In genomic region chr7:100465702-100466311, GRCh38 we compare ENCODE assay signal across 8 cellular contexts. TPM values are rescaled to one million over a fixed set of nuclear protein-coding genes. Genes with fewer than 3 reads are reported as not detected.
DNase-seq lines count a peak whose midpoint lies in the region; ATAC-seq and TF ChIP-seq lines count a peak whose summit lies in the region.

No MANE protein-coding gene starts in this region.

- peaks cover 6% of the 10 kb centered on the region for H3K36me3 ChIP-seq in colonic mucosa
- H3K36me3 ChIP-seq in upper lobe of left lung, result peaks cover 3 to 42% (median 18%) of the 10 kb centered on the region in 4 donors

- no peak for TF ChIP-seq POLR2A in upper lobe of left lung (IDR thresholded peaks at IDR 0.05)

- H3K27me3 ChIP-seq in colonic mucosa (no peaks in the 10 kb centered on the region), upper lobe of left lung (no peaks in the 10 kb centered on the region)

- no peaks in the 10 kb centered on the region for H3K9me3 Mint-ChIP-seq in activated naive CD4-positive, alpha-beta T cell treated with anti-CD3 and anti-CD28 coated beads, Interleukin-2, amount 10 ng/mL, durations not matched to agents 7 days and 5 days

- H3K4me1 Mint-ChIP-seq in activated naive CD4-positive, alpha-beta T cell treated with anti-CD3 and anti-CD28 coated beads, Interleukin-2, amount 10 ng/mL, durations not matched to agents 7 days and 5 days, result peaks cover 15% of the 10 kb centered on the region

- H3K36me3 Mint-ChIP-seq in activated naive CD4-positive, alpha-beta T cell treated with anti-CD3 and anti-CD28 coated beads, Interleukin-2, amount 10 ng/mL, durations not matched to agents 7 days and 5 days, result peaks cover 35% of the 10 kb centered on the region

- no peak for TF ChIP-seq EP300 in upper lobe of left lung (IDR thresholded peaks at IDR 0.05)

- H3K4me1 ChIP-seq in colonic mucosa, result peaks cover 4% of the 10 kb centered on the region
- peaks cover 13 to 25% (median 17%) of the 10 kb centered on the region in 4 donors for H3K4me1 ChIP-seq in upper lobe of left lung

- peak overlapping the region; percentile 33 for H3K27ac Mint-ChIP-seq in activated naive CD4-positive, alpha-beta T cell treated with anti-CD3 and anti-CD28 coated beads, Interleukin-2, amount 10 ng/mL, durations not matched to agents 7 days and 5 days

- DNase-seq in activated naive CD4-positive, alpha-beta T cell treated with anti-CD3 and anti-CD28 coated beads, Interleukin-2, amount 10 ng/mL, durations not matched to agents 7 days and 5 days, result no peak
- no peak for DNase-seq in activated naive CD4-positive, alpha-beta T cell (lab: John Stamatoyannopoulos, UW)
- peak; percentile 14 to 76 for DNase-seq in NCI-H524 (lab: John Stamatoyannopoulos, UW)
- peak; percentile 56 for DNase-seq in colonic mucosa
- DNase-seq in left lobe of liver (ENCODE audit: low spot score), result peak; percentile 79
- DNase-seq in upper lobe of left lung, result peak; percentile 84 to 88

- H3K4me3 Mint-ChIP-seq in activated naive CD4-positive, alpha-beta T cell treated with anti-CD3 and anti-CD28 coated beads, Interleukin-2, amount 10 ng/mL, durations not matched to agents 7 days and 5 days, result no peak overlapping the region

- H3K9ac ChIP-seq in colonic mucosa (ENCODE audit: low read depth in 2 of 2, low read length in 2 of 2), result no peak overlapping the region

- ATAC-seq in left lobe of liver (peak; percentile 88), upper lobe of left lung (ENCODE audit: low FRiP score in 2 of 2) (peak; percentile 79 to 81), GM19455 (IDR thresholded peaks at IDR 0.05; ENCODE audit: unreplicated experiment) (no peak), GM18873 (IDR thresholded peaks at IDR 0.05; ENCODE audit: low FRiP score, unreplicated experiment) (no peak)

- intact Hi-C loops in colonic mucosa (cut with DNase I), result loop anchor here (5.0 kb wide), 1 partner anchor 226 kb away; the partner anchor contains the start of gene GIGYF1

- H3K27me3 Mint-ChIP-seq in activated naive CD4-positive, alpha-beta T cell treated with anti-CD3 and anti-CD28 coated beads, Interleukin-2, amount 10 ng/mL, durations not matched to agents 7 days and 5 days, result no peaks in the 10 kb centered on the region

- CTCF ChIA-PET in activated naive CD4-positive, alpha-beta T cell treated with anti-CD3 and anti-CD28 coated beads, Interleukin-2, amount 10 ng/mL, durations not matched to agents 7 days and 5 days (lab: Charles Lee), result interaction anchor here (0.8 to 2.7 kb wide), 5 partner anchors 11 to 227 kb away, joined by 3 to 12 read pairs (median 4); no protein-coding TSS in a partner anchor

- H3K27ac ChIP-seq in colonic mucosa, result no peak overlapping the region
- peak overlapping the region; percentile 0 to 79 (median 49) for H3K27ac ChIP-seq in upper lobe of left lung

- H3K9me3 ChIP-seq in colonic mucosa (no peaks in the 10 kb centered on the region), upper lobe of left lung (no peaks in the 10 kb centered on the region)

- 16 to 18% methylated on average over 6 to 12 of the region's 17 CpGs for WGBS in upper lobe of left lung, 2 donors

- TF ChIP-seq CTCF in colonic mucosa (IDR thresholded peaks at IDR 0.05) (peak; percentile 42), upper lobe of left lung (IDR thresholded peaks at IDR 0.05) (peak; percentile 46 to 75 (median 64))

- H3K4me3 ChIP-seq in colonic mucosa (no peak overlapping the region), upper lobe of left lung (no peak overlapping the region)

RNA-seq across cellular contexts. Expression of gene SPACDR, which starts 1.7 kb away (rescaled TPM):
- total RNA-seq in colonic mucosa, result under 1 TPM; 0.54 to 0.74 TPM
- not detected for total RNA-seq in left lobe of liver
- total RNA-seq in upper lobe of left lung, result 1 to 10 TPM in 2 of 6 donors, under 1 TPM in 2, not detected in 2; 0.59 to 2.1 (median 1.3) TPM

RNA-seq across cellular contexts. Expression of gene TSC22D4, which starts 13.2 kb away (rescaled TPM):
- 10 to 100 TPM; 56.1 to 56.3 TPM for total RNA-seq in colonic mucosa
- 16.9 TPM for total RNA-seq in left lobe of liver
- 10 to 100 TPM; 25.7 to 91.2 (median 69.0) TPM for total RNA-seq in upper lobe of left lung

RNA-seq across cellular contexts. Expression of gene NYAP1, which starts 17.9 kb away (rescaled TPM):
- under 1 TPM; 0.44 to 0.69 TPM for total RNA-seq in colonic mucosa
- 0.38 TPM for total RNA-seq in left lobe of liver
- 1 to 10 TPM in 2 of 6 donors, under 1 TPM in 3, not detected in 1; 0.15 to 1.4 (median 0.89) TPM for total RNA-seq in upper lobe of left lung

RNA-seq across cellular contexts. Expression of gene PPP1R35, which starts 29.5 kb away (rescaled TPM):
- total RNA-seq in colonic mucosa (10 to 100 TPM; 38.8 to 50.5 TPM), left lobe of liver (13.8 TPM), upper lobe of left lung (10 to 100 TPM; 24.3 to 56.8 (median 30.0) TPM)

RNA-seq across cellular contexts. Expression of gene MEPCE, which starts 36.2 kb away (rescaled TPM):
- total RNA-seq in colonic mucosa (10 to 100 TPM; 27.2 to 39.1 TPM), left lobe of liver (23.1 TPM), upper lobe of left lung (10 to 100 TPM; 19.3 to 45.4 (median 37.9) TPM)

Comparison
In these comparisons a context has a peak if more than half of its experiments do, and no peak if none do; other contexts are left out.
1. DNase-seq: peak in NCI-H524 (2 of 2), colonic mucosa (single experiment), left lobe of liver (single experiment) and upper lobe of left lung (2 of 2); none in activated naive CD4-positive, alpha-beta T cell treated with anti-CD3 and anti-CD28 coated beads, Interleukin-2, amount 10 ng/mL, durations not matched to agents 7 days and 5 days (single experiment) and activated naive CD4-positive, alpha-beta T cell (0 of 4).
2. ATAC-seq: peak in left lobe of liver (single experiment) and upper lobe of left lung (2 of 2); none in GM19455 (single experiment) and GM18873 (single experiment).